Comparison of ENCODE assay signal across 15 cellular contexts in the genomic region with DNA sequence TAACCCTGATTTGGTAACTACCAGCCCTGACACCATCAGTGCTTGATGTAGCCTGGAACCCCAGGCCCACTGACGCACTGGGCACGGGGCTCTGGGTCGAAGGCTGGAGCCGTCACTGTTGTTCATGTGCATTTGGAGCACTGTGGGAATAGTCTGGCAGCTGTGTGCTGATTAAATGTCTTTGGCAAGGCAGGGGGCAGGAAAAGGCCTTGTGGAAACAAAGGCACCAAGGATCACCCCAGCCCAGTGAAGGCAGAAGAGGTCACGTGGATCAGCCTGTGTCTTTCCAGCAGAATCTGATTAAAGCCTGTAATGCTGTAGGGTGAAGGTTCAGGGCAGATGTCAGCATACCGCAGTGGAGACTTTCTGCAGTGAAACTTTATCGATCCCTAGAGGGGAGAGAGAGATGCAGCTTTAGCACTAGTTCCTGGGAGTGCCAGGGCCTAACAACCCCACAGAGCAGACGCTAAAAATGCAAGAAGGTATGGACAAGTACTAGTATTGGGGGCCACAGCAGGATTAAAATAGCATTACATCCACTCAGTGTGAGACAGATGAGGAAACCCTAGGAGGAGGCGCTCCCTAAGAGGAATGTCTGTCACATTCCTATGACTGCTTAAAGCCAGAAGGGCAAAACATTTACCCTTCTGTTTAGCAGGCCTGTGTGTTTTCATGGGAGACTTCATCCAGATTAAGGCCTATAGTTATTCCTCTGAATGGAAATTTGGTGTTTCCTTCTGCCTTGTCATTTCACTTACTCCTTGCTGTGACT. TPM values are rescaled to one million over a fixed set of nuclear protein-coding genes. Genes with fewer than 3 reads are reported as not detected.
DNase-seq lines count a peak whose midpoint lies in the region; ATAC-seq and TF ChIP-seq lines count a peak whose summit lies in the region.
"Had no signal": no experiment of that assay in that cellular context is flagged by ENCODE, and none has a peak within 500 bp of the region (broad histone marks: within the 10 kb centered on the region; RNA-seq: fewer than 3 reads in every experiment).

No MANE protein-coding gene starts in this region.

- H4K20me1 ChIP-seq in IMR-90 (ENCODE audit: insufficient read depth, low read length) = no peaks in the 10 kb centered on the region; the same call in 1 of the 2 replicates

- peak in 9 of 14 donors; percentile 6 to 53 (median 27) for DNase-seq in C1 segment of cervical spinal cord (lab: John Stamatoyannopoulos, UW)
- peak; percentile 16 for DNase-seq in IMR-90
- DNase-seq in endothelial cell (ENCODE audit: low spot score) = no peak
- DNase-seq in myocyte (ENCODE audit: low read depth) = peak; percentile 16
- no peak for DNase-seq in GM13977 (ENCODE audit: low spot score)
- no peak for DNase-seq in Right ventricle myocardium superior
- DNase-seq: KBM-7, NCI-H1436, NCI-H526, T-helper 17 cell had no signal

- no peak overlapping the region for H3K4ac ChIP-seq in IMR-90 (ENCODE audit: low read depth, low read length)

- ATAC-seq in IMR-90 (ENCODE audit: low read depth) = peak; percentile 74
- no peak for ATAC-seq in GM18498 (IDR thresholded peaks at IDR 0.05; ENCODE audit: unreplicated experiment)
- no peak for ATAC-seq in HG03378 (IDR thresholded peaks at IDR 0.05; ENCODE audit: unreplicated experiment)
- ATAC-seq in Right ventricle myocardium superior (ENCODE audit: poor library complexity) = no peak
- ATAC-seq: esophagus mucosa, T-helper 17 cell had no signal

- H3K27me3 ChIP-seq in IMR-90 (ENCODE audit: control insufficient read depth, insufficient read depth, low read length) = no peaks in the 10 kb centered on the region
- H3K27me3 ChIP-seq: BLaER1 had no signal

- TF ChIP-seq CTCF in IMR-90 (conservative IDR thresholded peaks at IDR 0.05; ENCODE audit: low read depth, low read length) = no peak
- no peak for TF ChIP-seq CTCF in endothelial cell (IDR thresholded peaks at IDR 0.05; ENCODE audit: unreplicated experiment)
- TF ChIP-seq CTCF in GM13977 (IDR thresholded peaks at IDR 0.05; ENCODE audit: extremely low read depth, insufficient read depth, missing control alignments) = no peak

- peaks cover 17% of the 10 kb centered on the region for H3K36me3 Mint-ChIP-seq in endothelial cell (ENCODE audit: low read depth, unreplicated experiment)

- peak overlapping the region; percentile 67 for H3K27ac Mint-ChIP-seq in endothelial cell (ENCODE audit: unreplicated experiment)
- H3K27ac Mint-ChIP-seq: T-helper 17 cell had no signal

- H2BK15ac ChIP-seq in IMR-90 (ENCODE audit: low read depth, low read length) = no peak overlapping the region

- no peak overlapping the region for H3K4me3 Mint-ChIP-seq in endothelial cell (ENCODE audit: unreplicated experiment)
- H3K4me3 Mint-ChIP-seq: central memory CD8-positive, alpha-beta T cell; T-helper 17 cell had no signal

- H2BK20ac ChIP-seq in IMR-90 (ENCODE audit: low read depth, low read length) = no peak overlapping the region

- H3K79me1 ChIP-seq in IMR-90 (ENCODE audit: low read depth in 1 of 2, low read length in 2 of 2) = peaks cover 19 to 21% of the 10 kb centered on the region in 2 experiments

- no peak overlapping the region for H2BK120ac ChIP-seq in IMR-90 (ENCODE audit: low read depth, low read length)

- no peaks in the 10 kb centered on the region for H3K9me3 Mint-ChIP-seq in endothelial cell (ENCODE audit: unreplicated experiment)
- H3K9me3 Mint-ChIP-seq: central memory CD8-positive, alpha-beta T cell had no signal

- no peak overlapping the region for H3K56ac ChIP-seq in IMR-90 (ENCODE audit: extremely low read depth, insufficient read depth, low read length)

- BruUV-seq in IMR-90 (replicated peaks; lab: Mats Ljungman, UMichigan) = no TSS peak

- peaks cover 53% of the 10 kb centered on the region for H3K36me3 ChIP-seq in IMR-90 (ENCODE audit: control insufficient read depth, insufficient read depth, low read length)

- H3K9me3 ChIP-seq in IMR-90 (ENCODE audit: control insufficient read depth, insufficient read depth, low read length) = no peaks in the 10 kb centered on the region
- H3K9me3 ChIP-seq: BLaER1 had no signal

- TF ChIP-seq RAD21 in IMR-90 (IDR thresholded peaks at IDR 0.05; ENCODE audit: low read length) = no peak

- no peak overlapping the region for H3K4me3 ChIP-seq in IMR-90 (ENCODE audit: insufficient read depth, low read depth, low read length)
- H3K4me3 ChIP-seq: BLaER1 had no signal

- no peak overlapping the region for H2AK9ac ChIP-seq in IMR-90 (replicated peaks; ENCODE audit: low read depth, low read length, poor library complexity)

- no peak overlapping the region for H3K14ac ChIP-seq in IMR-90 (replicated peaks; ENCODE audit: low read depth, low read length)

- POLR2A ChIA-PET in IMR-90 (lab: Charles Lee; ENCODE audit: unreplicated experiment) = no interaction called here

- WGBS in IMR-90 (ENCODE audit: extremely low coverage in 2 of 2, insufficient read length in 1 of 2), 2 experiments = 100% methylated on average over 1 of the region's 9 CpGs; no CpG with 5 or more reads in 1 of the 2 experiments

- H3K9me1 ChIP-seq in IMR-90 (ENCODE audit: insufficient read depth, low read length) = peaks cover 2% of the 10 kb centered on the region; the same call in 1 of the 2 replicates

- in situ Hi-C loops in IMR-90 (cut with MboI; ENCODE audit: low sequenced_read_pairs) = no loop called here
- in situ Hi-C loops in GM13977 (cut with MboI; ENCODE audit: low pct_unique_long_range_greater_than_20kb, low sequenced_read_pairs, unreplicated experiment) = no loop called here

- H4K5ac ChIP-seq in IMR-90 (ENCODE audit: low read depth, low read length) = no peak overlapping the region

- CTCF ChIA-PET in IMR-90 (lab: Yijun Ruan, JAX) = no interaction called here

- H2AFZ ChIP-seq in IMR-90 (replicated peaks; ENCODE audit: low read length, poor library complexity) = no peak overlapping the region

- H3K27me3 Mint-ChIP-seq in endothelial cell (ENCODE audit: unreplicated experiment) = no peaks in the 10 kb centered on the region
- H3K27me3 Mint-ChIP-seq: central memory CD8-positive, alpha-beta T cell; T-helper 17 cell had no signal

- no peaks in the 10 kb centered on the region for H3K4me1 ChIP-seq in IMR-90 (ENCODE audit: control insufficient read depth, insufficient read depth, low read length)
- H3K4me1 ChIP-seq: BLaER1 had no signal

- H2AK5ac ChIP-seq in IMR-90 (ENCODE audit: low read depth, low read length) = no peak overlapping the region

- H3K4me2 ChIP-seq in IMR-90 (ENCODE audit: low read depth, low read length) = no peak overlapping the region
- H3K4me2 ChIP-seq: BLaER1 had no signal

- no peak overlapping the region for H4K8ac ChIP-seq in IMR-90 (ENCODE audit: low read depth in 2 of 2, low read length in 2 of 2)

- H3K27ac ChIP-seq in IMR-90 (ENCODE audit: insufficient read depth, low read length) = no peak overlapping the region
- H3K27ac ChIP-seq: BLaER1 had no signal

- no peak overlapping the region for H4K91ac ChIP-seq in IMR-90 (ENCODE audit: insufficient read depth, low read depth, low read length)

- no peak overlapping the region for H3K18ac ChIP-seq in IMR-90 (ENCODE audit: low read depth, low read length)

- intact Hi-C loops in IMR-90 (cut with micrococcal nuclease) (loop anchor here (2.0 kb wide), 1 partner anchor 39 kb away; the partner anchor contains the start of genes MYO19 and PIGW), Right ventricle myocardium superior (cut with DNase I) (no loop called here)

- dilution Hi-C loops in IMR-90 (cut with HindIII; ENCODE audit: low sequenced_read_pairs, unreplicated experiment) = no loop called here

- H3K4me1 Mint-ChIP-seq in endothelial cell (ENCODE audit: unreplicated experiment) = peaks cover 5% of the 10 kb centered on the region

- H3K9ac ChIP-seq in IMR-90 (ENCODE audit: low read depth, low read length) = no peak overlapping the region
- H3K9ac ChIP-seq: BLaER1 had no signal

- H2BK5ac ChIP-seq in IMR-90 (ENCODE audit: low read depth, low read length, poor library complexity, severe bottlenecking) = no peak overlapping the region

- H3K23ac ChIP-seq in IMR-90 (ENCODE audit: low read depth, low read length) = no peak overlapping the region

- TF ChIP-seq POLR2A in IMR-90 (IDR thresholded peaks at IDR 0.05; ENCODE audit: low read depth, low read length) = no peak

TF ChIP-seq in IMR-90, 13 proteins besides CTCF, POLR2A, EP300 and RAD21 (continues in another document):
- TF ChIP-seq SMC3 (IDR thresholded peaks at IDR 0.05; ENCODE audit: low read depth, low read length) = no peak

RNA-seq across cellular contexts. Expression of gene ZNHIT3, which starts 9.7 kb away (rescaled TPM):
- total RNA-seq in IMR-90 (2012; rRNA removed) = 27.8 and 35.3 TPM in 2 replicates
- 47.4 and 52.3 TPM in 2 replicates for polyA plus RNA-seq in IMR-90 (2012; rRNA removed)
- 15.1 and 39.8 TPM in 2 replicates for polyA plus RNA-seq in IMR-90 (2012; cell fraction: cytosol; rRNA removed)
- 4.4 and 18.5 TPM in 2 replicates for polyA plus RNA-seq in IMR-90 (2012; cell fraction: nucleus; rRNA removed; ENCODE audit: low replicate concordance)
- 46.9 TPM for total RNA-seq in endothelial cell (ENCODE audit: unreplicated experiment)
- 42.9 and 49.1 TPM in 2 replicates for total RNA-seq in myocyte
- 45.1 TPM for polyA plus RNA-seq in myocyte (2012)
- 20.0 TPM for total RNA-seq in Right ventricle myocardium superior

RNA-seq across cellular contexts. Expression of gene MYO19, which starts 38.5 kb away (rescaled TPM):
- 32.5 and 35.8 TPM in 2 replicates for total RNA-seq in IMR-90 (2012; rRNA removed)
- 52.3 and 55.6 TPM in 2 replicates for polyA plus RNA-seq in IMR-90 (2012; rRNA removed)
- 19.5 and 22.6 TPM in 2 replicates for polyA plus RNA-seq in IMR-90 (2012; cell fraction: cytosol; rRNA removed)
- 235 and 300 TPM in 2 replicates for polyA plus RNA-seq in IMR-90 (2012; cell fraction: nucleus; rRNA removed; ENCODE audit: low replicate concordance)
- 60.3 TPM for total RNA-seq in endothelial cell (ENCODE audit: unreplicated experiment)
- total RNA-seq in myocyte = 18.8 and 22.8 TPM in 2 replicates
- polyA plus RNA-seq in myocyte (2012) = 24.5 TPM
- total RNA-seq in Right ventricle myocardium superior = 12.7 TPM

RNA-seq across cellular contexts. Expression of gene PIGW, which starts 38.6 kb away (rescaled TPM):
- total RNA-seq in IMR-90 (2012; rRNA removed) (4.5 and 6.1 TPM in 2 replicates), endothelial cell (ENCODE audit: unreplicated experiment) (5.4 TPM), myocyte (6.9 and 7.2 TPM in 2 replicates), Right ventricle myocardium superior (3.6 TPM)
- polyA plus RNA-seq in IMR-90 (2012; rRNA removed) = 4.8 and 5.5 TPM in 2 replicates
- polyA plus RNA-seq in IMR-90 (2012; cell fraction: cytosol; rRNA removed) = 1.9 and 4.3 TPM in 2 replicates
- polyA plus RNA-seq in IMR-90 (2012; cell fraction: nucleus; rRNA removed; ENCODE audit: low replicate concordance) = 0.91 and 3.3 TPM in 2 replicates
- polyA plus RNA-seq in myocyte (2012) = 6.6 TPM

RNA-seq across cellular contexts. Expression of gene GGNBP2, which starts 48.5 kb away (rescaled TPM):
- 40.7 and 44.2 TPM in 2 replicates for total RNA-seq in IMR-90 (2012; rRNA removed)
- polyA plus RNA-seq in IMR-90 (2012; rRNA removed) = 47.7 and 56.2 TPM in 2 replicates
- 44.9 and 50.5 TPM in 2 replicates for polyA plus RNA-seq in IMR-90 (2012; cell fraction: cytosol; rRNA removed)
- 88.1 and 211 TPM in 2 replicates for polyA plus RNA-seq in IMR-90 (2012; cell fraction: nucleus; rRNA removed; ENCODE audit: low replicate concordance)
- total RNA-seq in endothelial cell (ENCODE audit: unreplicated experiment) = 84.4 TPM
- total RNA-seq in myocyte = 42.4 and 61.4 TPM in 2 replicates
- 40.0 TPM for polyA plus RNA-seq in myocyte (2012)
- 36.6 TPM for total RNA-seq in Right ventricle myocardium superior

Comparison
In these comparisons a context has a peak if more than half of its experiments do, and no peak if none do; other contexts are left out.
1. DNase-seq: peak in C1 segment of cervical spinal cord (9 of 14), IMR-90 (single experiment) and myocyte (single experiment); none in endothelial cell (single experiment), GM13977 (single experiment) and Right ventricle myocardium superior (single experiment).